ENCODE assay signal across 14 cellular contexts in the genomic region with DNA sequence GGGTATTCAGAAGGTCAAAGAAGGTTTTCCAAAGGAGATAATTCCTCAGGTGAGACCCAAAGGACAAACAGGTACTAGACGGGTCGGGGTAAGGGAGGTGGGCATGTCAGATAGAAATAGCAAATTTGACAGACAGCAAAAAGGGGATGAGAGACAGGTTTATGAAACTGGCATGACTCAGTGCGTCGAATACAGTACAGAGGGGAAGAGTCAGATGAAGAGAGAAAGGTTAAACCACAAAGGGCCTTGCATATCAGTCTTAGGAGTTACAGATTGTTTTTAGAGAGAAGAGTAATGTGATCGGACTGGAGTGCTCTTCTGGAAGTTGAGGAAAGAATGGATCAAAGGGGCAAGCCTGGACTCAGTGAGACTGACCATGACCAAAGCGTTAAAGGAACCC.
"Had no signal": no experiment of that assay in that cellular context is flagged by ENCODE, and none has a peak within 500 bp of the region (broad histone marks: within the 10 kb centered on the region; RNA-seq: fewer than 3 reads in every experiment).

No MANE protein-coding gene starts in this region.

- H3K27ac Mint-ChIP-seq: dendritic cell treated with granulocyte-macrophage colony-stimulating factor and Interleukin-4, amounts not matched to agents 40 ng/mL and 50 ng/mL, for 4 days; progenitor cell of endocrine pancreas had no signal

- H3K27me3 Mint-ChIP-seq: dendritic cell treated with granulocyte-macrophage colony-stimulating factor and Interleukin-4, amounts not matched to agents 40 ng/mL and 50 ng/mL, for 4 days; effector memory CD8-positive, alpha-beta T cell; progenitor cell of endocrine pancreas had no signal

- H3K4me3 Mint-ChIP-seq: dendritic cell treated with granulocyte-macrophage colony-stimulating factor and Interleukin-4, amounts not matched to agents 40 ng/mL and 50 ng/mL, for 4 days; effector memory CD8-positive, alpha-beta T cell; immature natural killer cell had no signal

- H3K4me1 Mint-ChIP-seq: immature natural killer cell had no signal

- H3K9me3 Mint-ChIP-seq: dendritic cell treated with granulocyte-macrophage colony-stimulating factor and Interleukin-4, amounts not matched to agents 40 ng/mL and 50 ng/mL, for 4 days; effector memory CD8-positive, alpha-beta T cell had no signal

- H3K9me3 ChIP-seq: heart left ventricle, right atrium auricular region, SJSA1, thyroid gland had no signal

- ATAC-seq: effector memory CD8-positive, alpha-beta T cell; heart left ventricle had no signal

- H3K4me3 ChIP-seq: heart left ventricle, right atrium auricular region, SJSA1, skin epidermis, thyroid gland had no signal

- DNase-seq: activated CD4-positive, CD25-positive, alpha-beta regulatory T cell treated with anti-CD3 and anti-CD28 coated beads, Interleukin-2, amount 50 U/mL, for 72 hours; activated CD8-positive, alpha-beta memory T cell treated with anti-CD3 and anti-CD28 coated beads for 24 hours; activated gamma-delta T cell; effector memory CD8-positive, alpha-beta T cell; heart left ventricle; immature natural killer cell; stimulated activated CD4-positive, alpha-beta T cell treated with anti-CD3 and anti-CD28 coated beads, Interleukin-4, amount 100 ng/mL, for 4 hours; stimulated activated CD8-positive, alpha-beta memory T cell treated with anti-CD3 and anti-CD28 coated beads, Interleukin-4, amount 100 ng/mL, for 48 hours; thyroid gland had no signal

- H3K4me1 ChIP-seq: heart left ventricle, right atrium auricular region, thyroid gland had no signal

- H3K27ac ChIP-seq: heart left ventricle, right atrium auricular region, SJSA1, skin epidermis, thyroid gland had no signal

- H3K27me3 ChIP-seq: heart left ventricle, right atrium auricular region, SJSA1, thyroid gland had no signal
